Comparison of ENCODE assay signal across 20 cellular contexts in genomic region chr16:64269756-64270155, GRCh38.
"Had no signal": no experiment of that assay in that cellular context is flagged by ENCODE, and none has a peak within 500 bp of the region (broad histone marks: within the 10 kb centered on the region; RNA-seq: fewer than 3 reads in every experiment).

No MANE protein-coding gene starts in this region.

- H3K27ac ChIP-seq: gastrocnemius medialis, heart left ventricle, neutrophil, skin epidermis, tibial nerve, vagina had no signal

- DNase-seq: activated CD4-positive, alpha-beta T cell treated with anti-CD3 and anti-CD28 coated beads, Interleukin-2, amount 50 U/mL, for 1 hour; activated CD8-positive, alpha-beta memory T cell treated with anti-CD3 and anti-CD28 coated beads for 24 hours; activated gamma-delta T cell treated with Interleukin-2 at 50 U/mL for 16 hours; amniotic stem cell; effector CD8-positive, alpha-beta T cell; gastrocnemius medialis; heart left ventricle; islet precursor cell; midbrain; naive thymus-derived CD4-positive, alpha-beta T cell; retina; stimulated activated CD4-positive, alpha-beta T cell treated with anti-CD3 and anti-CD28 coated beads, Interleukin-4, amount 100 ng/mL, for 4 hours; stimulated activated CD8-positive, alpha-beta memory T cell treated with anti-CD3 and anti-CD28 coated beads, Interleukin-4, amount 100 ng/mL, for 48 hours; stimulated activated naive CD4-positive, alpha-beta T cell treated with Interleukin-2 at 50 U/mL for 16 hours; substantia nigra had no signal

- H3K36me3 ChIP-seq: gastrocnemius medialis, heart left ventricle, neutrophil, tibial nerve, vagina had no signal

- H3K4me1 ChIP-seq: gastrocnemius medialis, heart left ventricle, tibial nerve, vagina had no signal

- H3K4me3 ChIP-seq: gastrocnemius medialis, heart left ventricle, lung, skin epidermis, tibial nerve, vagina had no signal

- H3K9me3 ChIP-seq: gastrocnemius medialis, neutrophil, vagina had no signal

- H3K27me3 ChIP-seq: gastrocnemius medialis, heart left ventricle, neutrophil, tibial nerve, vagina had no signal
